35 cellular contexts compared by ENCODE assay signal in genomic region chrX:76509775-76510174, GRCh38.
"Had no signal": no experiment of that assay in that cellular context is flagged by ENCODE, and none has a peak within 500 bp of the region (broad histone marks: within the 10 kb centered on the region; RNA-seq: fewer than 3 reads in every experiment).

No MANE protein-coding gene starts in this region.

- H3K27me3 ChIP-seq: MG63 had no signal

- DNase-seq: Karpas-422, Kasumi-1, MG63, MM.1S, MV-4-11, NCI-H1048, NCI-H1092, NCI-H1092 treated with DMSO at 0.1 percent for 48 hours, NCI-H1105, NCI-H1105 treated with DMSO at 0.1 percent for 48 hours, NCI-H1417, NCI-H1417 treated with DMSO at 0.1 percent for 48 hours, NCI-H1436, NCI-H1436 treated with DMSO at 0.1 percent for 48 hours, NCI-H146, NCI-H1694, NCI-H1694 treated with DMSO at 0.1 percent for 48 hours, NCI-H187, NCI-H187 treated with DMSO at 0.1 percent for 48 hours, NCI-H1930, NCI-H2029, NCI-H2029 treated with DMSO at 0.1 percent for 48 hours, NCI-H2081, NCI-H2081 treated with DMSO at 0.1 percent for 48 hours, NCI-H2107, NCI-H2171, NCI-H2171 treated with DMSO at 0.1 percent for 48 hours, NCI-H2227 treated with DMSO at 0.1 percent for 48 hours, NCI-H226, NCI-H345, NCI-H446, NCI-H446 treated with DMSO at 0.1 percent for 48 hours, NCI-H510A, NCI-H510A treated with DMSO at 0.1 percent for 48 hours had no signal

- H3K4me3 ChIP-seq: MG63 had no signal

- H3K27ac ChIP-seq: KMS-11 had no signal

- H3K9me3 ChIP-seq: MG63 had no signal

- H3K36me3 ChIP-seq: MG63 had no signal
